ENCODE assay signal across 1 cellular context in genomic region chr1:171488190-171488929, GRCh38.
A peak's percentile ranks its signal among the peaks of the same experiment; 100 is the strongest.
TF ChIP-seq lines count a peak whose summit lies in the region.

No MANE protein-coding gene starts in this region.

TF ChIP-seq in GM12878, 131 proteins besides CTCF, POLR2A, EP300 and RAD21 (continued from another document):
- TF ChIP-seq MLLT1 (IDR thresholded peaks at IDR 0.05) (0 out of 2 replicates have a peak, but pooled peaks have one; percentile 42), IRF5 (IDR thresholded peaks at IDR 0.05; ENCODE audit: borderline replicate concordance) (no peak), POLR2AphosphoS5 (IDR thresholded peaks at IDR 0.05; ENCODE audit: low read length) (no peak), HDAC2 (IDR thresholded peaks at IDR 0.05) (no peak), ASH2L (IDR thresholded peaks at IDR 0.05; ENCODE audit: borderline replicate concordance, low read depth) (no peak), PAX5 (IDR thresholded peaks at IDR 0.05; ENCODE audit: borderline replicate concordance, low read depth, low read length) (no peak)
